ENCODE assay signal across 1 cellular context in genomic region chr1:60809204-60809985, GRCh38.
TF ChIP-seq lines count a peak whose summit lies in the region.

No MANE protein-coding gene starts in this region.

TF ChIP-seq in IMR-90, 13 proteins besides CTCF, POLR2A, EP300 and RAD21 (continued from another document):
- no peak for TF ChIP-seq USF2 (IDR thresholded peaks at IDR 0.05; ENCODE audit: low read depth, low read length)
- TF ChIP-seq FOS (IDR thresholded peaks at IDR 0.05; ENCODE audit: low read depth, low read length) = no peak
- no peak for TF ChIP-seq MXI1 (IDR thresholded peaks at IDR 0.05; ENCODE audit: borderline replicate concordance, low read depth, low read length)
- no peak for TF ChIP-seq MAZ (IDR thresholded peaks at IDR 0.05; ENCODE audit: borderline replicate concordance, low read depth, low read length)
- no peak for TF ChIP-seq RCOR1 (IDR thresholded peaks at IDR 0.05; ENCODE audit: insufficient replicate concordance, low read length)
- TF ChIP-seq ELK1 (IDR thresholded peaks at IDR 0.05; ENCODE audit: borderline replicate concordance, low read depth, low read length) = no peak
- TF ChIP-seq MAFK (IDR thresholded peaks at IDR 0.05; ENCODE audit: low read depth, low read length) = no peak
- TF ChIP-seq BHLHE40 (IDR thresholded peaks at IDR 0.05; ENCODE audit: low read depth, low read length) = no peak
- no peak for TF ChIP-seq SMC3 (IDR thresholded peaks at IDR 0.05; ENCODE audit: low read depth, low read length)
- no peak for TF ChIP-seq NFE2L2 (IDR thresholded peaks at IDR 0.05; ENCODE audit: low read depth, low read length)
